ENCODE assay signal across 16 cellular contexts in genomic region chr12:82438356-82438755, GRCh38.
A peak's percentile ranks its signal among the peaks of the same experiment; 100 is the strongest.
DNase-seq lines count a peak whose midpoint lies in the region; ATAC-seq and TF ChIP-seq lines count a peak whose summit lies in the region.
"Had no signal": no experiment of that assay in that cellular context is flagged by ENCODE, and none has a peak within 500 bp of the region (broad histone marks: within the 10 kb centered on the region; RNA-seq: fewer than 3 reads in every experiment).

No MANE protein-coding gene starts in this region.

- H3K9me3 Mint-ChIP-seq in activated T-cell treated with anti-CD3 and anti-CD28 coated beads, Interleukin-2, amount 50 U/mL, for 72 hours: no peaks in the 10 kb centered on the region
- H3K9me3 Mint-ChIP-seq in activated T-cell treated with anti-CD3 and anti-CD28 coated beads, Interleukin-2, amount 50 U/mL, for 24 hours: no peaks in the 10 kb centered on the region
- H3K9me3 Mint-ChIP-seq in stimulated activated naive B cell treated with anti-CD40 and anti-IgM and Interleukin-4, amounts not matched to agents 10 μg/mL and 1 μg/mL and 100 μg/mL, for 72 hours: peaks cover 4 to 5% of the 10 kb centered on the region in 2 donors

- no peak for TF ChIP-seq CTCF in right atrium auricular region (IDR thresholded peaks at IDR 0.05)

- H3K27ac Mint-ChIP-seq in activated T-cell treated with anti-CD3 and anti-CD28 coated beads, Interleukin-2, amount 50 U/mL, for 72 hours: peak overlapping the region; percentile 61
- H3K27ac Mint-ChIP-seq in activated T-cell treated with anti-CD3 and anti-CD28 coated beads, Interleukin-2, amount 50 U/mL, for 24 hours: no peak overlapping the region
- H3K27ac Mint-ChIP-seq in stimulated activated naive B cell treated with anti-CD40 and anti-IgM and Interleukin-4, amounts not matched to agents 10 μg/mL and 1 μg/mL and 100 μg/mL, for 72 hours: peak overlapping the region; percentile 56

- peak overlapping the region; percentile 15 to 53 for H3K4me3 Mint-ChIP-seq in activated T-cell treated with anti-CD3 and anti-CD28 coated beads, Interleukin-2, amount 50 U/mL, for 72 hours
- H3K4me3 Mint-ChIP-seq in activated T-cell treated with anti-CD3 and anti-CD28 coated beads, Interleukin-2, amount 50 U/mL, for 24 hours: no peak overlapping the region
- no peak overlapping the region for H3K4me3 Mint-ChIP-seq in stimulated activated naive B cell treated with anti-CD40 and anti-IgM and Interleukin-4, amounts not matched to agents 10 μg/mL and 1 μg/mL and 100 μg/mL, for 72 hours

- H3K9me3 ChIP-seq in right atrium auricular region: no peaks in the 10 kb centered on the region
- H3K9me3 ChIP-seq: ovary had no signal

- H3K27ac ChIP-seq in right atrium auricular region: no peak overlapping the region
- H3K27ac ChIP-seq: cardiac muscle cell, ovary had no signal

- no peaks in the 10 kb centered on the region for H3K27me3 Mint-ChIP-seq in activated T-cell treated with anti-CD3 and anti-CD28 coated beads, Interleukin-2, amount 50 U/mL, for 72 hours (ENCODE audit: low read depth)
- no peaks in the 10 kb centered on the region for H3K27me3 Mint-ChIP-seq in activated T-cell treated with anti-CD3 and anti-CD28 coated beads, Interleukin-2, amount 50 U/mL, for 24 hours
- no peaks in the 10 kb centered on the region for H3K27me3 Mint-ChIP-seq in stimulated activated naive B cell treated with anti-CD40 and anti-IgM and Interleukin-4, amounts not matched to agents 10 μg/mL and 1 μg/mL and 100 μg/mL, for 72 hours

- no peak for DNase-seq in activated T-cell treated with anti-CD3 and anti-CD28 coated beads, Interleukin-2, amount 50 U/mL, for 72 hours
- no peak for DNase-seq in activated T-cell treated with anti-CD3 and anti-CD28 coated beads, Interleukin-2, amount 50 U/mL, for 24 hours
- DNase-seq in stimulated activated naive B cell treated with anti-CD40 and anti-IgM and Interleukin-4, amounts not matched to agents 10 μg/mL and 1 μg/mL and 100 μg/mL, for 72 hours: no peak
- no peak for DNase-seq in right atrium auricular region (ENCODE audit: low spot score)
- DNase-seq in activated gamma-delta T cell (lab: John Stamatoyannopoulos, UW): no peak
- DNase-seq in DMS 273 (lab: John Stamatoyannopoulos, UW; ENCODE audit: unreplicated experiment): no peak
- DNase-seq: activated CD4-positive, alpha-beta T cell treated with anti-CD3 and anti-CD28 coated beads, Interleukin-2, amount 50 U/mL, for 1 hour; GDM1; Karpas-422; NCI-H1930; NCI-H748 treated with DMSO at 0.1 percent for 48 hours; ovary had no signal

- no peaks in the 10 kb centered on the region for H3K27me3 ChIP-seq in right atrium auricular region
- H3K27me3 ChIP-seq: cardiac muscle cell, ovary had no signal

- no peaks in the 10 kb centered on the region for H3K4me1 ChIP-seq in right atrium auricular region

- peaks cover 10% of the 10 kb centered on the region for H3K4me1 Mint-ChIP-seq in activated T-cell treated with anti-CD3 and anti-CD28 coated beads, Interleukin-2, amount 50 U/mL, for 72 hours (ENCODE audit: low read depth)
- peaks cover 9% of the 10 kb centered on the region for H3K4me1 Mint-ChIP-seq in activated T-cell treated with anti-CD3 and anti-CD28 coated beads, Interleukin-2, amount 50 U/mL, for 24 hours (ENCODE audit: low read depth)
- H3K4me1 Mint-ChIP-seq in stimulated activated naive B cell treated with anti-CD40 and anti-IgM and Interleukin-4, amounts not matched to agents 10 μg/mL and 1 μg/mL and 100 μg/mL, for 72 hours: no peaks in the 10 kb centered on the region

- peak in 1 of 2 donors; percentile 31 for ATAC-seq in activated T-cell treated with anti-CD3 and anti-CD28 coated beads, Interleukin-2, amount 50 U/mL, for 72 hours (replicated peaks in 1 of 2)
- peak; percentile 60 for ATAC-seq in HG02678 (IDR thresholded peaks at IDR 0.05; ENCODE audit: unreplicated experiment)
- peak; percentile 49 for ATAC-seq in HG03460 (IDR thresholded peaks at IDR 0.05; ENCODE audit: unreplicated experiment)
- ATAC-seq in stimulated activated naive B cell treated with anti-CD40 and anti-IgM and Interleukin-4, amounts not matched to agents 10 μg/mL and 1 μg/mL and 100 μg/mL, for 72 hours (replicated peaks): no peak
- ATAC-seq: Right ventricle myocardium inferior had no signal

- peaks cover 6% of the 10 kb centered on the region for H3K36me3 ChIP-seq in right atrium auricular region
- H3K36me3 ChIP-seq: cardiac muscle cell, ovary had no signal

- peaks cover 0 to 9% of the 10 kb centered on the region in 2 donors for H3K36me3 Mint-ChIP-seq in activated T-cell treated with anti-CD3 and anti-CD28 coated beads, Interleukin-2, amount 50 U/mL, for 72 hours (ENCODE audit: insufficient read depth in 2 of 2)
- peaks cover 57% of the 10 kb centered on the region for H3K36me3 Mint-ChIP-seq in activated T-cell treated with anti-CD3 and anti-CD28 coated beads, Interleukin-2, amount 50 U/mL, for 24 hours (ENCODE audit: low read depth)
- peaks cover 25 to 46% of the 10 kb centered on the region in 2 donors for H3K36me3 Mint-ChIP-seq in stimulated activated naive B cell treated with anti-CD40 and anti-IgM and Interleukin-4, amounts not matched to agents 10 μg/mL and 1 μg/mL and 100 μg/mL, for 72 hours

- no peak overlapping the region for H3K4me3 ChIP-seq in right atrium auricular region
- H3K4me3 ChIP-seq: cardiac muscle cell, ovary had no signal

Comparison
In these comparisons a context has a peak if more than half of its experiments do, and no peak if none do; other contexts are left out.
1. H3K4me3 Mint-ChIP-seq: peak in activated T-cell treated with anti-CD3 and anti-CD28 coated beads, Interleukin-2, amount 50 U/mL, for 72 hours (2 of 2); none in activated T-cell treated with anti-CD3 and anti-CD28 coated beads, Interleukin-2, amount 50 U/mL, for 24 hours (single experiment) and stimulated activated naive B cell treated with anti-CD40 and anti-IgM and Interleukin-4, amounts not matched to agents 10 μg/mL and 1 μg/mL and 100 μg/mL, for 72 hours (0 of 2).
2. ATAC-seq: peak in HG02678 (single experiment) and HG03460 (single experiment); none in stimulated activated naive B cell treated with anti-CD40 and anti-IgM and Interleukin-4, amounts not matched to agents 10 μg/mL and 1 μg/mL and 100 μg/mL, for 72 hours (0 of 2).